Comparison of ENCODE assay signal across 8 cellular contexts in genomic region chr7:100271716-100272537, GRCh38. TPM values are rescaled to one million over a fixed set of nuclear protein-coding genes. Genes with fewer than 3 reads are reported as not detected.
DNase-seq lines count a peak whose midpoint lies in the region; ATAC-seq, FAIRE-seq and TF ChIP-seq lines count a peak whose summit lies in the region.

No MANE protein-coding gene starts in this region.

- H3K36me3 ChIP-seq in WERI-Rb-1 (no peaks in the 10 kb centered on the region), bronchial epithelial cell (ENCODE audit: control insufficient read depth, insufficient read depth, low read length) (no peaks in the 10 kb centered on the region), smooth muscle cell (ENCODE audit: low read depth) (no peaks in the 10 kb centered on the region)

- peaks cover 8% of the 10 kb centered on the region for H3K4me1 ChIP-seq in smooth muscle cell (ENCODE audit: low read depth)

- no peaks in the 10 kb centered on the region for H3F3A ChIP-seq in smooth muscle cell (ENCODE audit: low read depth)

- no peak for FAIRE-seq in bronchial epithelial cell (lab: Jason Lieb, UNC)

- in situ Hi-C loops in ACHN (cut with HindIII; ENCODE audit: low pct_ligation_motif_present, low pct_unique_long_range_greater_than_20kb, low sequenced_read_pairs), result no loop called here

- peaks cover 26% of the 10 kb centered on the region for H4K20me1 ChIP-seq in smooth muscle cell (ENCODE audit: low read depth)

- peak overlapping the region; percentile 74 for H3K27ac ChIP-seq in WERI-Rb-1
- no peak overlapping the region for H3K27ac ChIP-seq in smooth muscle cell (ENCODE audit: low read depth)

- H3K9ac ChIP-seq in smooth muscle cell (ENCODE audit: low read depth), result no peak overlapping the region

- no peaks in the 10 kb centered on the region for H3K79me2 ChIP-seq in smooth muscle cell (ENCODE audit: low read depth)

- H3K4me2 ChIP-seq in smooth muscle cell, result peak overlapping the region; percentile 86

- TF ChIP-seq CTCF in WERI-Rb-1 (IDR thresholded peaks at IDR 0.05; ENCODE audit: low read depth, low read length) (peak; percentile 42; the same call in 1 of the 2 replicates), bronchial epithelial cell (IDR thresholded peaks at IDR 0.05; ENCODE audit: insufficient read depth, low read length, severe bottlenecking) (peak; percentile 45), smooth muscle cell (IDR thresholded peaks at IDR 0.05; ENCODE audit: borderline replicate concordance, insufficient read depth, poor library complexity, severe bottlenecking) (no peak)

- ATAC-seq in GM18867 (IDR thresholded peaks at IDR 0.05; ENCODE audit: unreplicated experiment) (peak; percentile 88), HG03097 (IDR thresholded peaks at IDR 0.05; ENCODE audit: low FRiP score, unreplicated experiment) (peak; percentile 82)

- H3K27me3 ChIP-seq in WERI-Rb-1 (ENCODE audit: insufficient read depth, low read depth, severe bottlenecking) (no peaks in the 10 kb centered on the region), bronchial epithelial cell (ENCODE audit: control insufficient read depth, insufficient read depth, low read length) (no peaks in the 10 kb centered on the region), smooth muscle cell (ENCODE audit: low read depth) (no peaks in the 10 kb centered on the region)

- peak overlapping the region; percentile 65 for H2AFZ ChIP-seq in smooth muscle cell (ENCODE audit: low read depth)

- H3K4me3 ChIP-seq in WERI-Rb-1 (ENCODE audit: low read depth, low read length) (peak overlapping the region; percentile 59), bronchial epithelial cell (ENCODE audit: low read depth, low read length) (peak overlapping the region; percentile 48), smooth muscle cell (peak overlapping the region; percentile 69)

- 1% methylated on average over 67 of the region's 101 CpGs for WGBS in smooth muscle cell (ENCODE audit: low lambda C conversion rate)

- H3K9me3 ChIP-seq in WERI-Rb-1 (ENCODE audit: severe bottlenecking) (no peaks in the 10 kb centered on the region), smooth muscle cell (replicated peaks; ENCODE audit: low read depth) (no peaks in the 10 kb centered on the region)

- DNase-seq in ACHN (peak; percentile 98), NCI-H2171 (lab: John Stamatoyannopoulos, UW) (peak; percentile 86), WERI-Rb-1 (peak; percentile 99), bronchial epithelial cell (ENCODE audit: low read depth) (peak; percentile 84), iPS-NIHi7 (ENCODE audit: extremely low spot score) (peak; percentile 89), smooth muscle cell (lab: John Stamatoyannopoulos, UW; ENCODE audit: unreplicated experiment) (peak; percentile 85)

RNA-seq across cellular contexts. Expression of gene SPDYE3, which starts 35.6 kb away (rescaled TPM):
- not detected in 2 replicates for total RNA-seq in bronchial epithelial cell
- not detected in 2 replicates for total RNA-seq in smooth muscle cell
- 1.8 and 3.4 TPM in 2 replicates for polyA plus RNA-seq in smooth muscle cell

RNA-seq across cellular contexts. Expression of gene PVRIG, which starts 52.2 kb away (rescaled TPM):
- total RNA-seq in bronchial epithelial cell, result not detected in 2 replicates
- total RNA-seq in smooth muscle cell, result not detected in 2 replicates
- polyA plus RNA-seq in smooth muscle cell, result 0.41 TPM in 1 of 2 replicates, not detected in the other
